Comparison of ENCODE assay signal across 11 cellular contexts in genomic region chr1:32223683-32224082, GRCh38. TPM values are rescaled to one million over a fixed set of nuclear protein-coding genes. Genes with fewer than 3 reads are reported as not detected.
DNase-seq lines count a peak whose midpoint lies in the region; ATAC-seq and TF ChIP-seq lines count a peak whose summit lies in the region.
"Had no signal": no experiment of that assay in that cellular context is flagged by ENCODE, and none has a peak within 500 bp of the region (broad histone marks: within the 10 kb centered on the region; RNA-seq: fewer than 3 reads in every experiment).

No MANE protein-coding gene starts in this region.

- no peaks in the 10 kb centered on the region for H3K9me3 Mint-ChIP-seq in brain
- H3K9me3 Mint-ChIP-seq in naive thymus-derived CD8-positive, alpha-beta T cell: no peaks in the 10 kb centered on the region

- TF ChIP-seq CTCF in brain (conservative IDR thresholded peaks at IDR 0.05): no peak

- peak overlapping the region; percentile 98 to 99 (median 99) for H3K4me3 Mint-ChIP-seq in brain
- H3K4me3 Mint-ChIP-seq in naive thymus-derived CD8-positive, alpha-beta T cell: peak overlapping the region; percentile 90 to 99 (median 96)

- peaks cover 56% of the 10 kb centered on the region for H3K36me3 Mint-ChIP-seq in brain
- H3K36me3 Mint-ChIP-seq in naive thymus-derived CD8-positive, alpha-beta T cell: peaks cover 0 to 46% (median 4%) of the 10 kb centered on the region in 3 donors

- H3K4me1 ChIP-seq in BLaER1 treated with 17β-estradiol and CSF1 and Interleukin-3, amounts not matched to agents 10 nM and 100 nM: peaks cover 36 to 47% (median 44%) of the 10 kb centered on the region in 10 experiments

- peak overlapping the region in 9 of 10 experiments; percentile 75 to 94 (median 82); a peak in 15 of 20 replicates for H3K4me3 ChIP-seq in BLaER1 treated with 17β-estradiol and CSF1 and Interleukin-3, amounts not matched to agents 10 nM and 100 nM

- H4K20me1 ChIP-seq in BLaER1 treated with 17β-estradiol and CSF1 and Interleukin-3, amounts not matched to agents 10 nM and 100 nM: peaks cover 0 to 55% (median 14%) of the 10 kb centered on the region in 11 experiments; a peak in 13 of 22 replicates

- peaks cover 13% of the 10 kb centered on the region for H3K27me3 Mint-ChIP-seq in brain
- H3K27me3 Mint-ChIP-seq in naive thymus-derived CD8-positive, alpha-beta T cell: no peaks in the 10 kb centered on the region

- H3K4me2 ChIP-seq in BLaER1 treated with 17β-estradiol and CSF1 and Interleukin-3, amounts not matched to agents 10 nM and 100 nM: peak overlapping the region; percentile 84 to 99 (median 94)

- no peaks in the 10 kb centered on the region for H3K27me3 ChIP-seq in BLaER1 treated with 17β-estradiol and CSF1 and Interleukin-3, amounts not matched to agents 10 nM and 100 nM
- H3K27me3 ChIP-seq: cardiac muscle cell had no signal

- peak overlapping the region in 6 of 11 experiments; percentile 83 to 93 (median 92); a peak in 8 of 22 replicates for H3K27ac ChIP-seq in BLaER1 treated with 17β-estradiol and CSF1 and Interleukin-3, amounts not matched to agents 10 nM and 100 nM
- H3K27ac ChIP-seq in KOPT-K1 (ENCODE audit: low read depth, low read length, poor library complexity, severe bottlenecking): peak overlapping the region; percentile 3
- H3K27ac ChIP-seq: cardiac muscle cell had no signal

- peak overlapping the region; percentile 31 to 99 (median 58) for H3K27ac Mint-ChIP-seq in brain
- H3K27ac Mint-ChIP-seq in naive thymus-derived CD8-positive, alpha-beta T cell: peak overlapping the region; percentile 58 to 100 (median 98)

- H3K9ac ChIP-seq in BLaER1 treated with 17β-estradiol and CSF1 and Interleukin-3, amounts not matched to agents 10 nM and 100 nM: peak overlapping the region; percentile 80 to 94 (median 92); a peak in 21 of 22 replicates

- peaks cover 52 to 66% (median 53%) of the 10 kb centered on the region in 11 experiments for H3K36me3 ChIP-seq in BLaER1 treated with 17β-estradiol and CSF1 and Interleukin-3, amounts not matched to agents 10 nM and 100 nM
- H3K36me3 ChIP-seq in KOPT-K1 (ENCODE audit: insufficient read depth, low read length): peaks cover 53% of the 10 kb centered on the region

- DNase-seq in naive thymus-derived CD8-positive, alpha-beta T cell: no peak
- DNase-seq in hippocampal formation (lab: John Stamatoyannopoulos, UW) (no peak), EL (no peak)

- POLR2A ChIA-PET in naive thymus-derived CD8-positive, alpha-beta T cell (lab: Charles Lee): interaction anchor here (0.5 to 50.5 kb wide), 6 partner anchors 16 to 151 kb away, joined by 3 to 2080 read pairs (median 6); partner anchors contain the start of genes FAM167B, HDAC1, LCK and MARCKSL1

- H3K9me3 ChIP-seq in BLaER1 treated with 17β-estradiol and CSF1 and Interleukin-3, amounts not matched to agents 10 nM and 100 nM (replicated peaks in 1 of 11): no peaks in the 10 kb centered on the region
- H3K9me3 ChIP-seq in KOPT-K1 (ENCODE audit: insufficient read depth, low read length, poor library complexity, severe bottlenecking): no peaks in the 10 kb centered on the region

- peaks cover 53% of the 10 kb centered on the region for H3K4me1 Mint-ChIP-seq in brain
- H3K4me1 Mint-ChIP-seq in naive thymus-derived CD8-positive, alpha-beta T cell: peaks cover 17 to 58% (median 46%) of the 10 kb centered on the region in 4 donors

- no peak for ATAC-seq in naive thymus-derived CD8-positive, alpha-beta T cell
- ATAC-seq in HG03469 (IDR thresholded peaks at IDR 0.05; ENCODE audit: unreplicated experiment) (no peak), HG03025 (IDR thresholded peaks at IDR 0.05; ENCODE audit: low FRiP score, unreplicated experiment) (no peak)

RNA-seq across cellular contexts. Expression of gene EIF3I, which starts 1.5 kb away (rescaled TPM):
- polyA plus RNA-seq in brain (ENCODE audit: insufficient read depth, low read depth, low replicate concordance): 343 TPM
- 10 to 100 TPM; 80.3 to 96.9 TPM for total RNA-seq in naive thymus-derived CD8-positive, alpha-beta T cell
- 100 to 1,000 TPM; 167 to 181 (median 179) TPM for polyA plus RNA-seq in naive thymus-derived CD8-positive, alpha-beta T cell

RNA-seq across cellular contexts. Expression of gene TMEM234, which starts 1.5 kb away (rescaled TPM):
- 9.2 TPM for polyA plus RNA-seq in brain (ENCODE audit: insufficient read depth, low read depth, low replicate concordance)
- 10 to 100 TPM; 24.3 to 26.4 TPM for total RNA-seq in naive thymus-derived CD8-positive, alpha-beta T cell
- 1 to 10 TPM; 2.1 to 4.9 (median 4.4) TPM for polyA plus RNA-seq in naive thymus-derived CD8-positive, alpha-beta T cell

RNA-seq across cellular contexts. Expression of gene DCDC2B, which starts 14.8 kb away (rescaled TPM):
- not detected for polyA plus RNA-seq in brain (ENCODE audit: insufficient read depth, low read depth, low replicate concordance)
- total RNA-seq in naive thymus-derived CD8-positive, alpha-beta T cell: under 1 TPM in 1 of 2 experiments, not detected in 1; 0.22 TPM
- polyA plus RNA-seq in naive thymus-derived CD8-positive, alpha-beta T cell: under 1 TPM in 1 of 3 donors, not detected in 2; 0.08 TPM
- total RNA-seq: cardiac muscle cell, LHCN-M2, mononuclear cell had no signal

RNA-seq across cellular contexts. Expression of gene IQCC, which starts 18.2 kb away (rescaled TPM):
- polyA plus RNA-seq in brain (ENCODE audit: insufficient read depth, low read depth, low replicate concordance): 8.3 TPM
- 1 to 10 TPM; 1.7 to 2.1 TPM for total RNA-seq in naive thymus-derived CD8-positive, alpha-beta T cell
- polyA plus RNA-seq in naive thymus-derived CD8-positive, alpha-beta T cell: under 1 TPM; 0.60 to 0.92 (median 0.73) TPM

RNA-seq across cellular contexts. Expression of gene CCDC28B, which starts 23.3 kb away (rescaled TPM):
- polyA plus RNA-seq in brain (ENCODE audit: insufficient read depth, low read depth, low replicate concordance): 104 TPM
- total RNA-seq in naive thymus-derived CD8-positive, alpha-beta T cell: 1 to 10 TPM; 6.5 to 7.0 TPM
- polyA plus RNA-seq in naive thymus-derived CD8-positive, alpha-beta T cell: 10 to 100 TPM; 15.4 to 17.3 (median 16.3) TPM
